In genomic region chr12:125841332-125841731, GRCh38 we compare ENCODE assay signal across 25 cellular contexts.
"Had no signal": no experiment of that assay in that cellular context is flagged by ENCODE, and none has a peak within 500 bp of the region (broad histone marks: within the 10 kb centered on the region; RNA-seq: fewer than 3 reads in every experiment).

No MANE protein-coding gene starts in this region.

- ATAC-seq: effector memory CD8-positive, alpha-beta T cell; esophagus mucosa; foreskin keratinocyte; gastrocnemius medialis; gastroesophageal sphincter; heart left ventricle; heart right ventricle had no signal

- H3K27ac Mint-ChIP-seq: dendritic cell treated with granulocyte-macrophage colony-stimulating factor and Interleukin-4, amounts not matched to agents 40 ng/mL and 50 ng/mL, for 4 days; effector memory CD8-positive, alpha-beta T cell; endodermal cell had no signal

- H3K4me1 Mint-ChIP-seq: endodermal cell had no signal

- DNase-seq: colonic mucosa; cortex of kidney; dermis blood vessel endothelial cell; dorsolateral prefrontal cortex; effector CD4-positive, alpha-beta T cell; effector CD8-positive, alpha-beta T cell; effector memory CD4-positive, alpha-beta T cell; effector memory CD8-positive, alpha-beta T cell; endodermal cell; erythroblast; esophagus squamous epithelium; foreskin fibroblast; foreskin keratinocyte; foreskin melanocyte; gastrocnemius medialis; glutamatergic neuron; head of caudate nucleus; heart left ventricle; heart right ventricle had no signal

- H3K27me3 Mint-ChIP-seq: dendritic cell treated with granulocyte-macrophage colony-stimulating factor and Interleukin-4, amounts not matched to agents 40 ng/mL and 50 ng/mL, for 4 days; effector memory CD8-positive, alpha-beta T cell had no signal

- H3K9me3 ChIP-seq: colonic mucosa, esophagus muscularis mucosa, esophagus squamous epithelium, gastrocnemius medialis, gastroesophageal sphincter, heart left ventricle, heart right ventricle had no signal

- H3K4me3 Mint-ChIP-seq: dendritic cell treated with granulocyte-macrophage colony-stimulating factor and Interleukin-4, amounts not matched to agents 40 ng/mL and 50 ng/mL, for 4 days; effector memory CD8-positive, alpha-beta T cell; endodermal cell had no signal

- H3K4me3 ChIP-seq: colonic mucosa, coronary artery, dorsolateral prefrontal cortex, esophagus muscularis mucosa, esophagus squamous epithelium, gastrocnemius medialis, gastroesophageal sphincter, heart left ventricle, heart right ventricle had no signal

- H3K4me1 ChIP-seq: colonic mucosa, esophagus muscularis mucosa, esophagus squamous epithelium, foreskin keratinocyte, gastrocnemius medialis, gastroesophageal sphincter, heart left ventricle, heart right ventricle had no signal

- H3K36me3 ChIP-seq: colonic mucosa, esophagus muscularis mucosa, esophagus squamous epithelium, gastrocnemius medialis, gastroesophageal sphincter, heart left ventricle, heart right ventricle had no signal

- H3K27ac ChIP-seq: colonic mucosa, coronary artery, dorsolateral prefrontal cortex, epithelial cell of prostate, esophagus muscularis mucosa, esophagus squamous epithelium, foreskin keratinocyte, gastrocnemius medialis, gastroesophageal sphincter, heart left ventricle, heart right ventricle had no signal

- H3K27me3 ChIP-seq: colonic mucosa, dorsolateral prefrontal cortex, esophagus muscularis mucosa, esophagus squamous epithelium, foreskin keratinocyte, gastrocnemius medialis, gastroesophageal sphincter, heart left ventricle, heart right ventricle had no signal
